Comparison of ENCODE assay signal across 18 cellular contexts in the genomic region with DNA sequence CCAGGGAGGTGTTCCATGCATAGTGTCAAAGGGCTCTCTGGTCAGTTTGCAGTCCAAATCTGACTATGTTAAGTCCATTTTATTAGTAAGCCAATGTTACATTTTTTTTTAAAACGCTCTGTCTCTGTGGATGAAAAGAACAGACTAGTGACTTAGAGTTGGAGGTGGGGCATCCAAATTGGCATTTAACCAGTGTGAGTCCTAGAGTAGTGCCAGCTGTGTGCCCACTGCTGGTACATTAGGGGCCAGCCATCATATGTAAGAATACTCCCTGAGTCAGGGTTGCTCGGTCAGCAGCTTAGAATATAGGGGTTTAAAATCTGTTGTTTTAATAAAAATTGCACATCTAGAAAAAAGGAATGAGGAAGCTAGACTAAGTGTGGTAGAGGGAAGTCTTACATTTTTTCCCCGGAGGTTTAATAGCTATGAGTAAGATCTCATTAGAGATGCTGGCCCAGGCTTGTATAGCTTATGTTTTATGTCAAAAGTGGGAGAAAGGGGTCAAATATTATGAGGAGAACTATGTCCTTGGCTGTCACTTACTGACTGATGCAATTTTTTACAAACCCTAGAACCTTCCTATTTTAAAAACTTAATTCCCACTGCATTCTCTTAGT.
DNase-seq lines count a peak whose midpoint lies in the region; ATAC-seq and TF ChIP-seq lines count a peak whose summit lies in the region.
"Had no signal": no experiment of that assay in that cellular context is flagged by ENCODE, and none has a peak within 500 bp of the region (broad histone marks: within the 10 kb centered on the region; RNA-seq: fewer than 3 reads in every experiment).

No MANE protein-coding gene starts in this region.

- TF ChIP-seq CTCF in Calu3 (IDR thresholded peaks at IDR 0.05; ENCODE audit: unreplicated experiment) (no peak), body of pancreas (IDR thresholded peaks at IDR 0.05) (no peak)

- WGBS in body of pancreas, 2 donors = 66 to 79% methylated on average over 3 of the region's 3 CpGs

- no peaks in the 10 kb centered on the region for H3K27me3 Mint-ChIP-seq in Calu3 (ENCODE audit: unreplicated experiment)
- H3K27me3 Mint-ChIP-seq: activated naive CD4-positive, alpha-beta T cell treated with anti-CD3 and anti-CD28 coated beads, Interleukin-2, amount 10 ng/mL, durations not matched to agents 7 days and 5 days; CD4-positive, CD25-positive, alpha-beta regulatory T cell; naive thymus-derived CD4-positive, alpha-beta T cell had no signal

- no peaks in the 10 kb centered on the region for H3K9me3 Mint-ChIP-seq in Calu3 (ENCODE audit: low read depth, unreplicated experiment)

- no TSS peak for BruUV-seq in Calu3 (replicated peaks; lab: Mats Ljungman, UMichigan)

- no peak for TF ChIP-seq POLR2A in body of pancreas (IDR thresholded peaks at IDR 0.05)

- H3K36me3 ChIP-seq in body of pancreas (replicated peaks in 1 of 2; ENCODE audit: insufficient read depth in 1 of 2, low read depth in 2 of 2) = peaks cover 0 to 2% of the 10 kb centered on the region in 2 donors
- H3K36me3 ChIP-seq: cardiac muscle cell had no signal

- CTCF ChIA-PET in Calu3 (lab: Charles Lee) = interaction anchor here (0.7 kb wide), 1 partner anchor 12 kb away, joined by 3 read pairs; no protein-coding TSS in a partner anchor

- DNase-seq in Calu3 (no peak), KBM-7 (peak; percentile 8), body of pancreas (no peak), kidney tubule cell (ENCODE audit: low spot score) (peak; percentile 51), CD1c-positive myeloid dendritic cell (ENCODE audit: extremely low spot score) (no peak), SKM-1 treated with dmso at 0.1 percent for 144 hours (lab: John Stamatoyannopoulos, UW; ENCODE audit: unreplicated experiment) (no peak)
- no peak for DNase-seq in stimulated activated naive CD8-positive, alpha-beta T cell treated with anti-CD3 and anti-CD28 coated beads, Interleukin-15, Interleukin-2, amounts not matched to agents 100 U/mL and 50 U/mL, for 24 hours
- DNase-seq: activated naive CD4-positive, alpha-beta T cell treated with anti-CD3 and anti-CD28 coated beads, Interleukin-2, amount 10 ng/mL, durations not matched to agents 7 days and 5 days; CD4-positive, CD25-positive, alpha-beta regulatory T cell; heart right ventricle; naive thymus-derived CD4-positive, alpha-beta T cell; NCI-H2081; NCI-H774; stimulated activated CD4-positive, alpha-beta T cell treated with anti-CD3 and anti-CD28 coated beads, Interleukin-2, amount 100 ng/mL, for 48 hours had no signal

- no peaks in the 10 kb centered on the region for H3K4me1 Mint-ChIP-seq in Calu3 (ENCODE audit: low read depth, unreplicated experiment)
- H3K4me1 Mint-ChIP-seq: activated naive CD4-positive, alpha-beta T cell treated with anti-CD3 and anti-CD28 coated beads, Interleukin-2, amount 10 ng/mL, durations not matched to agents 7 days and 5 days had no signal

- intact Hi-C loops in Calu3 (cut with micrococcal nuclease; ENCODE audit: unreplicated experiment) (no loop called here), body of pancreas (cut with DNase I) (no loop called here)

- ATAC-seq in body of pancreas = peak; percentile 45
- no peak for ATAC-seq in HG02973 (IDR thresholded peaks at IDR 0.05; ENCODE audit: unreplicated experiment)
- ATAC-seq in stimulated activated naive CD8-positive, alpha-beta T cell treated with anti-CD3 and anti-CD28 coated beads, Interleukin-15, Interleukin-2, amounts not matched to agents 100 U/mL and 50 U/mL, for 24 hours = no peak
- ATAC-seq: HCT116; naive thymus-derived CD4-positive, alpha-beta T cell had no signal

- H3K9me3 ChIP-seq in body of pancreas = no peaks in the 10 kb centered on the region

- no peaks in the 10 kb centered on the region for H3K27me3 ChIP-seq in body of pancreas
- H3K27me3 ChIP-seq: cardiac muscle cell, heart right ventricle had no signal

- H3K27ac ChIP-seq in body of pancreas = no peak overlapping the region
- H3K27ac ChIP-seq: cardiac muscle cell, heart right ventricle, HL-60 had no signal

- H3K4me3 Mint-ChIP-seq in Calu3 (ENCODE audit: low read depth, unreplicated experiment) = no peak overlapping the region
- H3K4me3 Mint-ChIP-seq: activated naive CD4-positive, alpha-beta T cell treated with anti-CD3 and anti-CD28 coated beads, Interleukin-2, amount 10 ng/mL, durations not matched to agents 7 days and 5 days; naive thymus-derived CD4-positive, alpha-beta T cell had no signal

- H3K4me3 ChIP-seq in body of pancreas = no peak overlapping the region
- H3K4me3 ChIP-seq: cardiac muscle cell, heart right ventricle had no signal

- H3K36me3 Mint-ChIP-seq in Calu3 (ENCODE audit: insufficient read depth, unreplicated experiment) = peaks cover 86% of the 10 kb centered on the region

- in situ Hi-C loops in KBM-7 (cut with MboI; ENCODE audit: low pct_unique_long_range_greater_than_20kb, low sequenced_read_pairs) = no loop called here

- H3K27ac Mint-ChIP-seq in Calu3 (ENCODE audit: unreplicated experiment) = peak overlapping the region; percentile 29
- H3K27ac Mint-ChIP-seq: activated naive CD4-positive, alpha-beta T cell treated with anti-CD3 and anti-CD28 coated beads, Interleukin-2, amount 10 ng/mL, durations not matched to agents 7 days and 5 days; CD4-positive, CD25-positive, alpha-beta regulatory T cell; naive thymus-derived CD4-positive, alpha-beta T cell had no signal

- no peaks in the 10 kb centered on the region for H3K4me1 ChIP-seq in body of pancreas

Comparison
In these comparisons a context has a peak if more than half of its experiments do, and no peak if none do; other contexts are left out.
1. DNase-seq: peak in KBM-7 (single experiment) and kidney tubule cell (single experiment); none in Calu3 (single experiment), body of pancreas (0 of 4), CD1c-positive myeloid dendritic cell (single experiment), SKM-1 treated with dmso at 0.1 percent for 144 hours (single experiment) and stimulated activated naive CD8-positive, alpha-beta T cell treated with anti-CD3 and anti-CD28 coated beads, Interleukin-15, Interleukin-2, amounts not matched to agents 100 U/mL and 50 U/mL, for 24 hours (single experiment).